Comparison of ENCODE assay signal across 19 cellular contexts in genomic region chr10:111098679-111099437, GRCh38. TPM values are rescaled to one million over a fixed set of nuclear protein-coding genes. Genes with fewer than 3 reads are reported as not detected.
DNase-seq lines count a peak whose midpoint lies in the region; ATAC-seq, FAIRE-seq and TF ChIP-seq lines count a peak whose summit lies in the region.
"Had no signal": no experiment of that assay in that cellular context is flagged by ENCODE, and none has a peak within 500 bp of the region (broad histone marks: within the 10 kb centered on the region; RNA-seq: fewer than 3 reads in every experiment).

No MANE protein-coding gene starts in this region.

- H3K27me3 Mint-ChIP-seq in endothelial cell (ENCODE audit: unreplicated experiment) = peaks cover 2% of the 10 kb centered on the region

- H3K4me2 ChIP-seq in A549 (no peak overlapping the region), PC-3 (ENCODE audit: low read length) (no peak overlapping the region)

- H3K27ac ChIP-seq in A549 (no peak overlapping the region), PC-3 (ENCODE audit: low read length) (no peak overlapping the region)
- no peak overlapping the region for H3K27ac ChIP-seq in effector memory CD4-positive, alpha-beta T cell (ENCODE audit: insufficient read depth, low read length, poor library complexity, severe bottlenecking)
- H3K27ac ChIP-seq: body of pancreas, SJCRH30 had no signal

- H3F3A ChIP-seq in PC-3 (ENCODE audit: low read length, unreplicated experiment) = no peaks in the 10 kb centered on the region

- H3K4me3 Mint-ChIP-seq in endothelial cell (ENCODE audit: unreplicated experiment) = no peak overlapping the region
- H3K4me3 Mint-ChIP-seq: activated naive CD4-positive, alpha-beta T cell treated with anti-CD3 and anti-CD28 coated beads, Interleukin-2, amount 10 ng/mL, durations not matched to agents 7 days and 5 days; H9; IgD-negative memory B cell; natural killer cell treated with Interleukin-12 subunit alpha and Interleukin-12 subunit beta and Interleukin-15 and Interleukin-18, amount 100 ng/mL, for 72 hours; stimulated activated naive CD8-positive, alpha-beta T cell treated with anti-CD3 and anti-CD28 coated beads, Interleukin-15, amount 100 ng/mL, for 72 hours had no signal

- ATAC-seq in A549 = peak; percentile 51 to 70; a peak in 5 of 6 replicates
- ATAC-seq in PC-3 = no peak; the same call in 1 of the 2 replicates
- no peak for ATAC-seq in GM21528 (IDR thresholded peaks at IDR 0.05; ENCODE audit: low FRiP score, unreplicated experiment)
- ATAC-seq: body of pancreas; natural killer cell treated with Interleukin-12 subunit alpha and Interleukin-12 subunit beta and Interleukin-15 and Interleukin-18, amount 100 ng/mL, for 72 hours; stimulated activated naive CD8-positive, alpha-beta T cell treated with anti-CD3 and anti-CD28 coated beads, Interleukin-15, amount 100 ng/mL, for 72 hours had no signal

- H3K36me3 ChIP-seq in PC-3 (ENCODE audit: low read depth, low read length) = no peaks in the 10 kb centered on the region
- H3K36me3 ChIP-seq in effector memory CD4-positive, alpha-beta T cell (ENCODE audit: control insufficient read depth, insufficient read depth, low read length) = no peaks in the 10 kb centered on the region
- H3K36me3 ChIP-seq in H7 (replicated peaks; ENCODE audit: control insufficient read depth, insufficient read depth, low read length) = no peaks in the 10 kb centered on the region
- H3K36me3 ChIP-seq: SJCRH30 had no signal

- WGBS in A549 (ENCODE audit: missing lambda C conversion rate) = 0% methylated on average over 1 of the region's 1 CpG

- TF ChIP-seq CTCF in A549 (IDR thresholded peaks at IDR 0.05) (no peak), GM13977 (IDR thresholded peaks at IDR 0.05; ENCODE audit: extremely low read depth, insufficient read depth, missing control alignments) (peak; percentile 18), PC-3 (conservative IDR thresholded peaks at IDR 0.05; ENCODE audit: low read depth, low read length) (peak; percentile 22; the same call in 1 of the 2 replicates), fibroblast of the aortic adventitia (IDR thresholded peaks at IDR 0.05; ENCODE audit: insufficient read depth, low read length) (peak; percentile 5), endothelial cell (IDR thresholded peaks at IDR 0.05; ENCODE audit: unreplicated experiment) (no peak)

- H3K4me1 ChIP-seq in A549 = no peaks in the 10 kb centered on the region
- H3K4me1 ChIP-seq in PC-3 (ENCODE audit: insufficient read depth, low read length) = no peaks in the 10 kb centered on the region
- no peaks in the 10 kb centered on the region for H3K4me1 ChIP-seq in effector memory CD4-positive, alpha-beta T cell (ENCODE audit: control insufficient read depth, insufficient read depth, low read length, poor library complexity, severe bottlenecking)
- H3K4me1 ChIP-seq: SJCRH30 had no signal

- H3K9me2 ChIP-seq in PC-3 (replicated peaks; ENCODE audit: low read length) = no peaks in the 10 kb centered on the region

- FAIRE-seq in A549 (lab: Jason Lieb, UNC) = no peak

- CTCF ChIA-PET in A549 (lab: Yijun Ruan, JAX) (no interaction called here), PC-3 (lab: Charles Lee) (interaction anchor here (0.6 kb wide), 1 partner anchor 12 kb away, joined by 3 read pairs; no protein-coding TSS in a partner anchor)

- TF ChIP-seq POLR2A in A549 (IDR thresholded peaks at IDR 0.05; ENCODE audit: low read length) = no peak

- H3K9me3 Mint-ChIP-seq in endothelial cell (ENCODE audit: unreplicated experiment) = no peaks in the 10 kb centered on the region
- H3K9me3 Mint-ChIP-seq: activated naive CD4-positive, alpha-beta T cell treated with anti-CD3 and anti-CD28 coated beads, Interleukin-2, amount 10 ng/mL, durations not matched to agents 7 days and 5 days; H9; IgD-negative memory B cell; natural killer cell treated with Interleukin-12 subunit alpha and Interleukin-12 subunit beta and Interleukin-15 and Interleukin-18, amount 100 ng/mL, for 72 hours; stimulated activated naive CD8-positive, alpha-beta T cell treated with anti-CD3 and anti-CD28 coated beads, Interleukin-15, amount 100 ng/mL, for 72 hours had no signal

- H3K9ac ChIP-seq in PC-3 (ENCODE audit: low read length) = no peak overlapping the region

- no TSS peak for BruUV-seq in PC-3 (replicated peaks; lab: Mats Ljungman, UMichigan)

- intact Hi-C loops in PC-3 (cut with micrococcal nuclease) = no loop called here

- H3K4me1 Mint-ChIP-seq in endothelial cell (ENCODE audit: unreplicated experiment) = no peaks in the 10 kb centered on the region
- H3K4me1 Mint-ChIP-seq: activated naive CD4-positive, alpha-beta T cell treated with anti-CD3 and anti-CD28 coated beads, Interleukin-2, amount 10 ng/mL, durations not matched to agents 7 days and 5 days; IgD-negative memory B cell; stimulated activated naive CD8-positive, alpha-beta T cell treated with anti-CD3 and anti-CD28 coated beads, Interleukin-15, amount 100 ng/mL, for 72 hours had no signal

- H3K27me3 ChIP-seq in PC-3 (ENCODE audit: low read length) = 0 out of 2 replicates have a peak, but pooled peaks cover 10% of the 10 kb centered on the region
- no peaks in the 10 kb centered on the region for H3K27me3 ChIP-seq in effector memory CD4-positive, alpha-beta T cell (replicated peaks; ENCODE audit: control insufficient read depth, insufficient read depth, low read length, poor library complexity, severe bottlenecking)
- no peaks in the 10 kb centered on the region for H3K27me3 ChIP-seq in H7 (ENCODE audit: control insufficient read depth, insufficient read depth, low read length)
- H3K27me3 ChIP-seq: body of pancreas, SJCRH30 had no signal

- no peak for TF ChIP-seq RAD21 in A549 (conservative IDR thresholded peaks at IDR 0.05 in 1 of 2, IDR thresholded peaks at IDR 0.05 in 1 of 2)

- H3K27ac Mint-ChIP-seq in endothelial cell (ENCODE audit: unreplicated experiment) = no peak overlapping the region
- H3K27ac Mint-ChIP-seq: activated naive CD4-positive, alpha-beta T cell treated with anti-CD3 and anti-CD28 coated beads, Interleukin-2, amount 10 ng/mL, durations not matched to agents 7 days and 5 days; IgD-negative memory B cell; natural killer cell treated with Interleukin-12 subunit alpha and Interleukin-12 subunit beta and Interleukin-15 and Interleukin-18, amount 100 ng/mL, for 72 hours; stimulated activated naive CD8-positive, alpha-beta T cell treated with anti-CD3 and anti-CD28 coated beads, Interleukin-15, amount 100 ng/mL, for 72 hours had no signal

- no peaks in the 10 kb centered on the region for H3K79me2 ChIP-seq in PC-3 (ENCODE audit: low read length)

- H3K4me3 ChIP-seq in A549 (no peak overlapping the region), PC-3 (ENCODE audit: low read length) (no peak overlapping the region), fibroblast of the aortic adventitia (ENCODE audit: low read depth, low read length) (no peak overlapping the region), H7 (ENCODE audit: insufficient read depth, low read depth, low read length) (no peak overlapping the region)
- no peak overlapping the region for H3K4me3 ChIP-seq in effector memory CD4-positive, alpha-beta T cell (ENCODE audit: insufficient read depth, low read depth, low read length, poor library complexity, severe bottlenecking)
- H3K4me3 ChIP-seq: body of pancreas, SJCRH30 had no signal

- H2AFZ ChIP-seq in PC-3 (ENCODE audit: low read length) = no peak overlapping the region

- DNase-seq in A549 (ENCODE audit: low read depth in 1 of 2, low spot score in 1 of 2) (peak in 1 of 2 experiments; percentile 29), GM13977 (ENCODE audit: low spot score) (no peak), PC-3 (no peak), fibroblast of the aortic adventitia (ENCODE audit: low read depth) (peak; percentile 4), endothelial cell (ENCODE audit: low spot score) (no peak), H7 (no peak)
- DNase-seq in effector memory CD4-positive, alpha-beta T cell = no peak
- DNase-seq: activated CD4-positive, alpha-beta T cell treated with anti-CD3 and anti-CD28 coated beads for 48 hours; activated naive CD4-positive, alpha-beta T cell treated with anti-CD3 and anti-CD28 coated beads, Interleukin-2, amount 10 ng/mL, durations not matched to agents 7 days and 5 days; body of pancreas; foreskin melanocyte; H9; NCI-H1436 treated with DMSO at 0.1 percent for 48 hours; NCI-H446 treated with DMSO at 0.1 percent for 48 hours; SJCRH30; stimulated activated naive CD8-positive, alpha-beta T cell treated with anti-CD3 and anti-CD28 coated beads, Interleukin-15, amount 100 ng/mL, for 72 hours had no signal

- H3K9me3 ChIP-seq in A549 (no peaks in the 10 kb centered on the region), PC-3 (ENCODE audit: low read length) (no peaks in the 10 kb centered on the region)
- H3K9me3 ChIP-seq in effector memory CD4-positive, alpha-beta T cell (ENCODE audit: control insufficient read depth, low read length) = no peaks in the 10 kb centered on the region
- H3K9me3 ChIP-seq: body of pancreas, SJCRH30 had no signal

- in situ Hi-C loops in GM13977 (cut with MboI; ENCODE audit: low pct_unique_long_range_greater_than_20kb, low sequenced_read_pairs, unreplicated experiment) = no loop called here

- POLR2A ChIA-PET in A549 (lab: Yijun Ruan, JAX) = no interaction called here
- POLR2A ChIA-PET in PC-3 (lab: Charles Lee; ENCODE audit: unreplicated experiment) = no interaction called here

- no peaks in the 10 kb centered on the region for H4K20me1 ChIP-seq in PC-3 (ENCODE audit: low read length)

- TF ChIP-seq EP300 in A549 (IDR thresholded peaks at IDR 0.05) = no peak

- no peaks in the 10 kb centered on the region for H3K36me3 Mint-ChIP-seq in endothelial cell (ENCODE audit: low read depth, unreplicated experiment)
- H3K36me3 Mint-ChIP-seq: activated naive CD4-positive, alpha-beta T cell treated with anti-CD3 and anti-CD28 coated beads, Interleukin-2, amount 10 ng/mL, durations not matched to agents 7 days and 5 days; IgD-negative memory B cell; natural killer cell treated with Interleukin-12 subunit alpha and Interleukin-12 subunit beta and Interleukin-15 and Interleukin-18, amount 100 ng/mL, for 72 hours had no signal

TF ChIP-seq in A549, 52 proteins besides CTCF, POLR2A, EP300 and RAD21 (continues in another document):
- no peak for TF ChIP-seq E2F6 (IDR thresholded peaks at IDR 0.05; ENCODE audit: borderline replicate concordance, low read depth)

RNA-seq across cellular contexts. Expression of gene ADRA2A, which starts 22.0 kb away (rescaled TPM):
- polyA plus RNA-seq in A549 (2011; rRNA removed) (not detected in 2 replicates), A549 (2017; fragmentation: RNase III; extraction: RNeasy Plus Mini Kit Qiagen cat#74134 plus additional on column Dnase treatment) (not detected in 3 replicates)
- 0.01 TPM in 2 replicates for polyA plus RNA-seq in A549 (2012; cell fraction: cytosol; rRNA removed)
- 0.04 and 0.05 TPM in 2 replicates for polyA plus RNA-seq in A549 (2012; cell fraction: nucleus; rRNA removed)
- polyA minus RNA-seq in A549 (2011; rRNA and poly(A)+ RNA removed) = not detected in 2 replicates
- total RNA-seq in PC-3 (2014; rRNA removed) (not detected in 2 replicates), fibroblast of the aortic adventitia (ENCODE audit: low replicate concordance) (0.82 and 2.6 TPM in 2 replicates), endothelial cell (ENCODE audit: unreplicated experiment) (1.5 TPM)
- total RNA-seq in H7 (2014; rRNA removed; shearing (Covaris generic)) = 1.9 and 4.3 TPM in 2 replicates
- total RNA-seq: natural killer cell treated with Interleukin-12 subunit alpha and Interleukin-12 subunit beta and Interleukin-15 and Interleukin-18, amount 100 ng/mL, for 72 hours had no signal
- polyA plus RNA-seq: IgD-negative memory B cell had no signal

Comparison
In these comparisons a context has a peak if more than half of its experiments do, and no peak if none do; other contexts are left out.
1. ATAC-seq: peak in A549 (2 of 2); none in PC-3 (single experiment) and GM21528 (single experiment).
2. CTCF ChIP-seq: peak in GM13977 (single experiment), PC-3 (single experiment) and fibroblast of the aortic adventitia (single experiment); none in A549 (single experiment) and endothelial cell (single experiment).